Comparison of ENCODE assay signal across 34 cellular contexts in genomic region chr5:180922932-180923331, GRCh38.
"Had no signal": no experiment of that assay in that cellular context is flagged by ENCODE, and none has a peak within 500 bp of the region (broad histone marks: within the 10 kb centered on the region; RNA-seq: fewer than 3 reads in every experiment).

No MANE protein-coding gene starts in this region.

- H3K4me3 ChIP-seq: MG63 had no signal

- DNase-seq: Karpas-422, Kasumi-1, MG63, MM.1S, MV-4-11, NCI-H1048, NCI-H1092, NCI-H1092 treated with DMSO at 0.1 percent for 48 hours, NCI-H1105, NCI-H1105 treated with DMSO at 0.1 percent for 48 hours, NCI-H1417, NCI-H1417 treated with DMSO at 0.1 percent for 48 hours, NCI-H1436, NCI-H1436 treated with DMSO at 0.1 percent for 48 hours, NCI-H146, NCI-H1694, NCI-H1694 treated with DMSO at 0.1 percent for 48 hours, NCI-H187, NCI-H187 treated with DMSO at 0.1 percent for 48 hours, NCI-H1930, NCI-H2029, NCI-H2029 treated with DMSO at 0.1 percent for 48 hours, NCI-H2081, NCI-H2081 treated with DMSO at 0.1 percent for 48 hours, NCI-H2107, NCI-H2171, NCI-H2171 treated with DMSO at 0.1 percent for 48 hours, NCI-H2227 treated with DMSO at 0.1 percent for 48 hours, NCI-H226, NCI-H345, NCI-H446, NCI-H446 treated with DMSO at 0.1 percent for 48 hours, NCI-H510A, NCI-H510A treated with DMSO at 0.1 percent for 48 hours had no signal

- H3K36me3 ChIP-seq: MG63 had no signal
